ENCODE assay signal across 20 cellular contexts in the genomic region with DNA sequence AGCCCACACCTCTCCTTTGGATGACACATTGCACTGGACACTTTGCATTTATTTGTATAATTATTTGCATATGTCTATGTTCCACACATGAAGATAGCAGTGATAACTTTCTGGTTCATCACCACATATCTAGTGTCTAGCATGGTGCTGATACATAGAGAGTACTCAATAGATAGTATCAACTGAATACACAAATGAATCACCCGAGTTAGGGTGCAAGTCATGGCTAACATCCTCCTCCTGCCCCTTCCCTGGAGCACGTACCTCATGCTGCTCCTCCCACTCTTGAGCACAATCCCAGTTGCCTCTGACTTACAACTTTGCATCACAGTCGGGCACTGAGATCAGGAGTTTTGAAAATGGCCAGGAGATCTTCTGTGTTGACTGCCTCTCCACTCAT.
DNase-seq lines count a peak whose midpoint lies in the region; ATAC-seq and TF ChIP-seq lines count a peak whose summit lies in the region.
"Had no signal": no experiment of that assay in that cellular context is flagged by ENCODE, and none has a peak within 500 bp of the region (broad histone marks: within the 10 kb centered on the region; RNA-seq: fewer than 3 reads in every experiment).

No MANE protein-coding gene starts in this region.

- H3K79me2 ChIP-seq in PC-3 (ENCODE audit: low read length) = no peaks in the 10 kb centered on the region
- no peaks in the 10 kb centered on the region for H3K79me2 ChIP-seq in hepatocyte

- H3K9me2 ChIP-seq in PC-3 (replicated peaks; ENCODE audit: low read length) (no peaks in the 10 kb centered on the region), hepatocyte (replicated peaks; ENCODE audit: insufficient read depth) (no peaks in the 10 kb centered on the region)

- H3K4me1 ChIP-seq in PC-3 (ENCODE audit: insufficient read depth, low read length) (peaks cover 8% of the 10 kb centered on the region; the same call in 1 of the 2 replicates), hepatocyte (ENCODE audit: insufficient read depth) (peaks cover 33% of the 10 kb centered on the region), spleen (no peaks in the 10 kb centered on the region)

- POLR2A ChIA-PET in PC-3 (lab: Charles Lee; ENCODE audit: unreplicated experiment) = no interaction called here

- H3K9me3 ChIP-seq in PC-3 (ENCODE audit: low read length) (no peaks in the 10 kb centered on the region), hepatocyte (ENCODE audit: low read depth) (no peaks in the 10 kb centered on the region), spleen (no peaks in the 10 kb centered on the region)
- H3K9me3 ChIP-seq: Peyer's patch had no signal

- peaks cover 27% of the 10 kb centered on the region for H3K27me3 ChIP-seq in PC-3 (ENCODE audit: low read length)
- no peaks in the 10 kb centered on the region for H3K27me3 ChIP-seq in hepatocyte
- H3K27me3 ChIP-seq in spleen (replicated peaks in 1 of 7) = no peaks in the 10 kb centered on the region
- H3K27me3 ChIP-seq: Peyer's patch had no signal

- H2AFZ ChIP-seq in PC-3 (ENCODE audit: low read length) (no peak overlapping the region), hepatocyte (no peak overlapping the region)

- H3K36me3 ChIP-seq in PC-3 (ENCODE audit: low read depth, low read length) (no peaks in the 10 kb centered on the region), hepatocyte (replicated peaks; ENCODE audit: insufficient read depth, low read depth) (no peaks in the 10 kb centered on the region), spleen (no peaks in the 10 kb centered on the region)
- H3K36me3 ChIP-seq: Peyer's patch had no signal

- H3K27ac ChIP-seq in PC-3 (ENCODE audit: low read length) (no peak overlapping the region), hepatocyte (peak overlapping the region; percentile 61), spleen (no peak overlapping the region)
- H3K27ac ChIP-seq: KMS-11, Peyer's patch had no signal

- H3K4me2 ChIP-seq in PC-3 (ENCODE audit: low read length) (no peak overlapping the region), hepatocyte (no peak overlapping the region)
- H3K4me2 ChIP-seq: KMS-11 had no signal

- WGBS in hepatocyte (ENCODE audit: low lambda C conversion rate, missing lambda C conversion rate) = 81% methylated on average over 3 of the region's 3 CpGs
- 80 to 92% (median 89%) methylated on average over 3 of the region's 3 CpGs for WGBS in spleen, 5 donors

- H4K20me1 ChIP-seq in PC-3 (ENCODE audit: low read length) = no peaks in the 10 kb centered on the region
- H4K20me1 ChIP-seq in hepatocyte (ENCODE audit: insufficient read depth, poor library complexity, severe bottlenecking) = no peaks in the 10 kb centered on the region

- no peaks in the 10 kb centered on the region for H3F3A ChIP-seq in PC-3 (ENCODE audit: low read length, unreplicated experiment)

- no TSS peak for BruUV-seq in PC-3 (replicated peaks; lab: Mats Ljungman, UMichigan)

- peak; percentile 29 for DNase-seq in AG20443 (ENCODE audit: low spot score)
- peak; percentile 57 for DNase-seq in EH (ENCODE audit: low read depth)
- peak; percentile 36 for DNase-seq in PC-3
- no peak for DNase-seq in hepatocyte (ENCODE audit: low spot score)
- no peak for DNase-seq in activated CD4-positive, alpha-beta T cell treated with anti-CD3 and anti-CD28 coated beads for 4 hours
- DNase-seq in spleen = no peak
- DNase-seq: C1 segment of cervical spinal cord; Calu3; CD8-positive, alpha-beta memory T cell; IMR-90; NCI-H1105; NCI-H146; NCI-H2029; NCI-H226; NCI-H510A treated with DMSO at 0.1 percent for 48 hours; NCI-H82; Peyer's patch had no signal

- H3K4me3 ChIP-seq in PC-3 (ENCODE audit: low read length) (no peak overlapping the region), hepatocyte (no peak overlapping the region), spleen (no peak overlapping the region)
- H3K4me3 ChIP-seq: Peyer's patch had no signal

- TF ChIP-seq CTCF in PC-3 (conservative IDR thresholded peaks at IDR 0.05; ENCODE audit: low read depth, low read length) = no peak
- no peak for TF ChIP-seq CTCF in hepatocyte (IDR thresholded peaks at IDR 0.05; ENCODE audit: poor library complexity)
- no peak for TF ChIP-seq CTCF in spleen (IDR thresholded peaks at IDR 0.05 in 8 of 11, conservative IDR thresholded peaks at IDR 0.05 in 3 of 11)

- TF ChIP-seq POLR2A in spleen (IDR thresholded peaks at IDR 0.05) = no peak

- H3K9ac ChIP-seq in PC-3 (ENCODE audit: low read length) = no peak overlapping the region
- H3K9ac ChIP-seq: KMS-11 had no signal

- ATAC-seq in PC-3 (no peak), GM21367 (IDR thresholded peaks at IDR 0.05; ENCODE audit: unreplicated experiment) (no peak)
- ATAC-seq: Right ventricle myocardium inferior had no signal

- CTCF ChIA-PET in PC-3 (lab: Charles Lee) = no interaction called here

- intact Hi-C loops in PC-3 (cut with micrococcal nuclease) (no loop called here), spleen (cut with DNase I; ENCODE audit: low total_unique reads) (no loop called here)

Comparison
In these comparisons a context has a peak if more than half of its experiments do, and no peak if none do; other contexts are left out.
1. DNase-seq: peak in AG20443 (single experiment), EH (single experiment) and PC-3 (single experiment); none in hepatocyte (single experiment), activated CD4-positive, alpha-beta T cell treated with anti-CD3 and anti-CD28 coated beads for 4 hours (0 of 2) and spleen (single experiment).